ENCODE assay signal across 21 cellular contexts in genomic region chr19:17968376-17968775, GRCh38. TPM values are rescaled to one million over a fixed set of nuclear protein-coding genes. Genes with fewer than 3 reads are reported as not detected.
"Had no signal": no experiment of that assay in that cellular context is flagged by ENCODE, and none has a peak within 500 bp of the region (broad histone marks: within the 10 kb centered on the region; RNA-seq: fewer than 3 reads in every experiment).

No MANE protein-coding gene starts in this region.

- H3K27ac Mint-ChIP-seq: activated CD4-positive, alpha-beta memory T cell treated with anti-CD3 and anti-CD28 coated beads, Interleukin-2, amount 10 ng/mL, durations not matched to agents 7 days and 5 days; activated CD8-positive, alpha-beta memory T cell treated with anti-CD3 and anti-CD28 coated beads, Interleukin-2, amount 10 ng/mL, durations not matched to agents 7 days and 5 days; activated naive CD8-positive, alpha-beta T cell treated with anti-CD3 and anti-CD28 coated beads, Interleukin-2, amount 10 ng/mL, durations not matched to agents 7 days and 5 days; activated T-helper 2 cell treated with anti-CD3 and anti-CD28 coated beads, Interferon-gamma antibody, Interleukin-2, Interleukin-4, amounts not matched to agents 10 μg/mL and 5 μg/mL and 100 μg/mL, durations not matched to agents 14 hours and 24 hours and 36 hours; naive thymus-derived CD8-positive, alpha-beta T cell; progenitor cell of endocrine pancreas; T-helper 2 cell treated with Interferon-gamma antibody and Interleukin-4, amounts not matched to agents 5 μg/mL and 100 μg/mL, for 36 hours had no signal

- ATAC-seq: activated CD8-positive, alpha-beta memory T cell treated with anti-CD3 and anti-CD28 coated beads, Interleukin-2, amount 10 ng/mL, durations not matched to agents 7 days and 5 days; body of pancreas; left colon; lower lobe of right lung; naive thymus-derived CD8-positive, alpha-beta T cell had no signal

- H3K27ac ChIP-seq: body of pancreas, epithelial cell of prostate, lower lobe of right lung had no signal

- DNase-seq: activated CD4-positive, alpha-beta memory T cell treated with anti-CD3 and anti-CD28 coated beads, Interleukin-2, amount 10 ng/mL, durations not matched to agents 7 days and 5 days; activated CD8-positive, alpha-beta memory T cell treated with anti-CD3 and anti-CD28 coated beads, Interleukin-2, amount 10 ng/mL, durations not matched to agents 7 days and 5 days; activated naive CD4-positive, alpha-beta T cell treated with Interleukin-2 at 50 U/mL for 16 hours; activated naive CD8-positive, alpha-beta T cell treated with anti-CD3 and anti-CD28 coated beads, Interleukin-2, amount 10 ng/mL, durations not matched to agents 7 days and 5 days; body of pancreas; caudate nucleus; foreskin fibroblast; hippocampal formation; islet precursor cell; left colon; lower lobe of right lung; naive thymus-derived CD8-positive, alpha-beta T cell; stimulated activated CD4-positive, alpha-beta T cell treated with anti-CD3 and anti-CD28 coated beads, Interleukin-12 subunit alpha, Interleukin-12 subunit beta, amount 100 ng/mL, for 4 hours; stimulated activated CD4-positive, alpha-beta T cell treated with anti-CD3 and anti-CD28 coated beads, Interleukin-1b, Interleukin-23, amount 100 ng/mL, for 48 hours; stimulated activated CD8-positive, alpha-beta memory T cell treated with anti-CD3 and anti-CD28 coated beads, Interleukin-4, amount 100 ng/mL, for 48 hours; stimulated activated naive CD4-positive, alpha-beta T cell had no signal

- H3K4me1 ChIP-seq: body of pancreas, lower lobe of right lung had no signal

- H3K36me3 Mint-ChIP-seq: activated CD8-positive, alpha-beta memory T cell treated with anti-CD3 and anti-CD28 coated beads, Interleukin-2, amount 10 ng/mL, durations not matched to agents 7 days and 5 days; activated naive CD8-positive, alpha-beta T cell treated with anti-CD3 and anti-CD28 coated beads, Interleukin-2, amount 10 ng/mL, durations not matched to agents 7 days and 5 days had no signal

- H3K9me3 ChIP-seq: body of pancreas, lower lobe of right lung had no signal

- H3K4me3 Mint-ChIP-seq: activated CD4-positive, alpha-beta memory T cell treated with anti-CD3 and anti-CD28 coated beads, Interleukin-2, amount 10 ng/mL, durations not matched to agents 7 days and 5 days; activated CD8-positive, alpha-beta memory T cell treated with anti-CD3 and anti-CD28 coated beads, Interleukin-2, amount 10 ng/mL, durations not matched to agents 7 days and 5 days; activated naive CD8-positive, alpha-beta T cell treated with anti-CD3 and anti-CD28 coated beads, Interleukin-2, amount 10 ng/mL, durations not matched to agents 7 days and 5 days; T-helper 2 cell treated with Interferon-gamma antibody and Interleukin-4, amounts not matched to agents 5 μg/mL and 100 μg/mL, for 36 hours had no signal

- H3K36me3 ChIP-seq: lower lobe of right lung had no signal

- H3K9me3 Mint-ChIP-seq: activated CD4-positive, alpha-beta memory T cell treated with anti-CD3 and anti-CD28 coated beads, Interleukin-2, amount 10 ng/mL, durations not matched to agents 7 days and 5 days; activated naive CD8-positive, alpha-beta T cell treated with anti-CD3 and anti-CD28 coated beads, Interleukin-2, amount 10 ng/mL, durations not matched to agents 7 days and 5 days; activated T-helper 2 cell treated with anti-CD3 and anti-CD28 coated beads, Interferon-gamma antibody, Interleukin-2, Interleukin-4, amounts not matched to agents 10 μg/mL and 5 μg/mL and 100 μg/mL, durations not matched to agents 14 hours and 24 hours and 36 hours; naive thymus-derived CD8-positive, alpha-beta T cell; T-helper 2 cell treated with Interferon-gamma antibody and Interleukin-4, amounts not matched to agents 5 μg/mL and 100 μg/mL, for 36 hours had no signal

- H3K4me3 ChIP-seq: body of pancreas, lower lobe of right lung had no signal

- FAIRE-seq: TTC549 had no signal

RNA-seq across cellular contexts. Expression of gene KCNN1, which starts 1.5 kb away (rescaled TPM):
- total RNA-seq: activated CD4-positive, alpha-beta memory T cell treated with anti-CD3 and anti-CD28 coated beads, Interleukin-2, amount 10 ng/mL, durations not matched to agents 7 days and 5 days; activated naive CD8-positive, alpha-beta T cell treated with anti-CD3 and anti-CD28 coated beads, Interleukin-2, amount 10 ng/mL, durations not matched to agents 7 days and 5 days; body of pancreas; lower lobe of right lung; naive thymus-derived CD8-positive, alpha-beta T cell had no signal
- polyA plus RNA-seq: naive thymus-derived CD8-positive, alpha-beta T cell had no signal
